In genomic region chr11:36149538-36150242, GRCh38 we compare ENCODE assay signal across 8 cellular contexts.
DNase-seq lines count a peak whose midpoint lies in the region; ATAC-seq and TF ChIP-seq lines count a peak whose summit lies in the region.

No MANE protein-coding gene starts in this region.

- no TSS peak for BruUV-seq in OCI-LY7 (replicated peaks; lab: Mats Ljungman, UMichigan)

- H4K20me1 ChIP-seq in OCI-LY7 (ENCODE audit: insufficient read depth, low read length) = no peaks in the 10 kb centered on the region

- POLR2A ChIA-PET in OCI-LY7 (lab: Charles Lee) = no interaction called here

- no peaks in the 10 kb centered on the region for H3K36me3 ChIP-seq in OCI-LY7 (ENCODE audit: insufficient read depth, low read length)
- H3K36me3 ChIP-seq in ascending aorta = no peaks in the 10 kb centered on the region

- H3K4me3 ChIP-seq in OCI-LY7 (ENCODE audit: low read depth, low read length, poor library complexity, severe bottlenecking) (no peak overlapping the region), ascending aorta (no peak overlapping the region)

- ATAC-seq in GM19328 (IDR thresholded peaks at IDR 0.05; ENCODE audit: unreplicated experiment) (peak; percentile 73), HG03354 (IDR thresholded peaks at IDR 0.05; ENCODE audit: poor library complexity, severe bottlenecking, unreplicated experiment) (peak; percentile 89)

- H3K9me3 ChIP-seq in OCI-LY7 (ENCODE audit: low read length) = no peaks in the 10 kb centered on the region
- H3K9me3 ChIP-seq in ascending aorta = no peaks in the 10 kb centered on the region

- H3K79me2 ChIP-seq in OCI-LY7 (ENCODE audit: insufficient read depth, low read depth, low read length) = no peaks in the 10 kb centered on the region

- no peak overlapping the region for H2AFZ ChIP-seq in OCI-LY7 (ENCODE audit: low read length)

- H3K4me2 ChIP-seq in OCI-LY7 (ENCODE audit: low read length) = no peak overlapping the region

- H3K9me2 ChIP-seq in OCI-LY7 (ENCODE audit: insufficient read depth, low read length) = no peaks in the 10 kb centered on the region

- H3K4me1 ChIP-seq in OCI-LY7 (ENCODE audit: insufficient read depth, low read length, poor library complexity, severe bottlenecking) = no peaks in the 10 kb centered on the region
- no peaks in the 10 kb centered on the region for H3K4me1 ChIP-seq in ascending aorta

- DNase-seq in EH (ENCODE audit: low read depth) (peak; percentile 99), OCI-LY7 (ENCODE audit: low spot score) (no peak), ascending aorta (ENCODE audit: low spot score in 2 of 2) (peak; percentile 41 to 74), iPS DF 4.7 (ENCODE audit: extremely low read depth, low spot score) (peak; percentile 66)
- DNase-seq in stimulated activated CD4-positive, alpha-beta T cell treated with anti-CD3 and anti-CD28 coated beads, Interleukin-4, amount 100 ng/mL, for 24 hours = peak; percentile 39
- DNase-seq in effector CD4-positive, alpha-beta T cell = no peak

- CTCF ChIA-PET in OCI-LY7 (lab: Charles Lee; ENCODE audit: unreplicated experiment) = no interaction called here

- peak; percentile 46 for TF ChIP-seq CTCF in OCI-LY7 (conservative IDR thresholded peaks at IDR 0.05; ENCODE audit: low read length)
- peak in 1 of 3 experiments; percentile 15 for TF ChIP-seq CTCF in ascending aorta (IDR thresholded peaks at IDR 0.05)

- H3K27me3 ChIP-seq in ascending aorta = no peaks in the 10 kb centered on the region

- intact Hi-C loops in OCI-LY7 (cut with micrococcal nuclease; ENCODE audit: unreplicated experiment) = no loop called here
- intact Hi-C loops in ascending aorta (cut with DNase I) = no loop called here

- H3K27ac ChIP-seq in OCI-LY7 (ENCODE audit: low read depth, low read length, poor library complexity, severe bottlenecking) (no peak overlapping the region), ascending aorta (no peak overlapping the region)

Comparison
In these comparisons a context has a peak if more than half of its experiments do, and no peak if none do; other contexts are left out.
1. DNase-seq: peak in EH (single experiment), ascending aorta (2 of 2), iPS DF 4.7 (single experiment) and stimulated activated CD4-positive, alpha-beta T cell treated with anti-CD3 and anti-CD28 coated beads, Interleukin-4, amount 100 ng/mL, for 24 hours (single experiment); none in OCI-LY7 (single experiment) and effector CD4-positive, alpha-beta T cell (single experiment).